Comparison of ENCODE assay signal across 1 cellular context in genomic region chr22:30919973-30920372, GRCh38.
TF ChIP-seq lines count a peak whose summit lies in the region.

No MANE protein-coding gene starts in this region.

TF ChIP-seq in A549, 52 proteins besides CTCF, POLR2A, EP300 and RAD21 (continued from another document):
- TF ChIP-seq REST (IDR thresholded peaks at IDR 0.05), result no peak
